ENCODE assay signal across 12 cellular contexts in the genomic region with DNA sequence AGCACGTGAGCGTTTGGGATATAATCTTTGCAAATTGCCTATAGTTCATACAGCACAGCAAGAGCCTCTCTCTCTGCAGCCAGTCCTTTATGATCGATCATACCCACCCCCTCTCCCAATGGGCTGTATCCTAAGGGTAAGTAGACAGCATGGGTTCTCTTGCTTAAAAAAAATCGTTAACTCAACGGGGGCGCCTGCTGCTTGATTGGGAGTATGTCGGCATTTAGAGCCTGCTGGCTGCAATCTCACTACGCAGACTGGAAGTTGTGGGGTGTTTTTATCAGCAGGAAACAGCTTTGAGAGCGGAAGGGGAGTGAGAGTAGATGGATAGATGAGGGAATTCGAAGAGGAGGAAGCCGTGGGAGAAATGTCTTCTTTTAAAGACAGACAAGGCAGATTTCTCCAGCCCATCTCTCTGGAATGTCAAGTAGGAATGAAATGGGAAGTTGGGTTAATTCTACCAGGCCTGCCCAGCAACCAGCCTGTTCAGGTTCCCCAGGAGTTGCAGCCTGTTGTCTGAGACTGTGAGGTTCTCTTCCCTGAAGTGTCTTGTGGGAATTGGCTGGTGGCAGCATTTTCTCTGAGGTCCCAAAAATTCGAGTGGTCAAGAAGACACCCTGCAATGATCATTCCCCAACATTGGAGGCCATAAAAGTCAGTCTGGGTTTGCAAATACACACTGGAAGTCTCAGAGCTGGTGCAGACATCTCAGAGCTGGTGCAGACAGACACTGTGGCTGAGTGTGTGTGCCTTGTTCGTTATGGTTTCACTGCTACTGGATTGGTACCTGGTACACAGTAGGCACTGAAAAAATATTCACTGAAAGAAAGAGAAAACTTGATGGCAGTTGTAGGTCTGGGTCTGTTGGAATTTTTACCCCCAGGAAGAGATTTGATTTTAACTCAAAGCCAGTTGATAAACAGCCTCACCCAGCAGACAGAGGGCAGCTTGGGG.
DNase-seq lines count a peak whose midpoint lies in the region; ATAC-seq and TF ChIP-seq lines count a peak whose summit lies in the region.
"Had no signal": no experiment of that assay in that cellular context is flagged by ENCODE, and none has a peak within 500 bp of the region (broad histone marks: within the 10 kb centered on the region; RNA-seq: fewer than 3 reads in every experiment).

No MANE protein-coding gene starts in this region.

- no peaks in the 10 kb centered on the region for H3K36me3 ChIP-seq in endodermal cell (ENCODE audit: control insufficient read depth, insufficient read depth, low read length)
- no peaks in the 10 kb centered on the region for H3K36me3 ChIP-seq in smooth muscle cell (ENCODE audit: low read depth)

- H3K79me2 ChIP-seq in smooth muscle cell (ENCODE audit: low read depth), result no peaks in the 10 kb centered on the region

- H3K4me3 Mint-ChIP-seq in activated T-cell treated with anti-CD3 and anti-CD28 coated beads, Interleukin-2, amount 50 U/mL, for 72 hours, result peak overlapping the region; percentile 25 to 48
- H3K4me3 Mint-ChIP-seq in activated T-cell treated with anti-CD3 and anti-CD28 coated beads, Interleukin-2, amount 50 U/mL, for 4 hours, result no peak overlapping the region
- no peak overlapping the region for H3K4me3 Mint-ChIP-seq in endodermal cell
- H3K4me3 Mint-ChIP-seq: activated T-helper 1 cell treated with anti-CD3 and anti-CD28 coated beads, Interleukin-12 subunit alpha, Interleukin-12 subunit beta, Interleukin-2, Interleukin-4 antibody, amounts not matched to agents 30 ng/mL and 10 ng/mL and 1 ng/mL, durations not matched to agents 14 hours and 24 hours and 36 hours had no signal

- WGBS in endodermal cell (ENCODE audit: insufficient coverage in 1 of 2, insufficient read length in 1 of 2), 2 experiments, result 66 to 74% methylated on average over 4 to 13 of the region's 13 CpGs
- 50% methylated on average over 13 of the region's 13 CpGs for WGBS in smooth muscle cell (ENCODE audit: low lambda C conversion rate)

- H3K36me3 Mint-ChIP-seq in activated T-cell treated with anti-CD3 and anti-CD28 coated beads, Interleukin-2, amount 50 U/mL, for 72 hours (ENCODE audit: insufficient read depth in 2 of 2), result peaks cover 0 to 7% of the 10 kb centered on the region in 2 donors
- peaks cover 5% of the 10 kb centered on the region for H3K36me3 Mint-ChIP-seq in activated T-cell treated with anti-CD3 and anti-CD28 coated beads, Interleukin-2, amount 50 U/mL, for 4 hours (ENCODE audit: insufficient read depth)
- no peaks in the 10 kb centered on the region for H3K36me3 Mint-ChIP-seq in endodermal cell (ENCODE audit: low read depth)

- H3K4me3 ChIP-seq in endodermal cell (ENCODE audit: low read length), result no peak overlapping the region
- H3K4me3 ChIP-seq in smooth muscle cell, result no peak overlapping the region

- H3K27me3 Mint-ChIP-seq in activated T-cell treated with anti-CD3 and anti-CD28 coated beads, Interleukin-2, amount 50 U/mL, for 72 hours (ENCODE audit: low read depth), result no peaks in the 10 kb centered on the region
- H3K27me3 Mint-ChIP-seq in activated T-cell treated with anti-CD3 and anti-CD28 coated beads, Interleukin-2, amount 50 U/mL, for 4 hours (ENCODE audit: low read depth), result no peaks in the 10 kb centered on the region
- H3K27me3 Mint-ChIP-seq in endodermal cell (ENCODE audit: insufficient read depth), result peaks cover 4% of the 10 kb centered on the region

- H3K4me1 Mint-ChIP-seq in activated T-cell treated with anti-CD3 and anti-CD28 coated beads, Interleukin-2, amount 50 U/mL, for 72 hours (ENCODE audit: low read depth), result peaks cover 71% of the 10 kb centered on the region
- H3K4me1 Mint-ChIP-seq in activated T-cell treated with anti-CD3 and anti-CD28 coated beads, Interleukin-2, amount 50 U/mL, for 4 hours (ENCODE audit: low read depth), result peaks cover 70% of the 10 kb centered on the region
- peaks cover 13% of the 10 kb centered on the region for H3K4me1 Mint-ChIP-seq in endodermal cell

- no peaks in the 10 kb centered on the region for H3K9me3 Mint-ChIP-seq in activated T-cell treated with anti-CD3 and anti-CD28 coated beads, Interleukin-2, amount 50 U/mL, for 72 hours
- no peaks in the 10 kb centered on the region for H3K9me3 Mint-ChIP-seq in activated T-cell treated with anti-CD3 and anti-CD28 coated beads, Interleukin-2, amount 50 U/mL, for 4 hours
- no peaks in the 10 kb centered on the region for H3K9me3 Mint-ChIP-seq in endodermal cell
- H3K9me3 Mint-ChIP-seq: activated T-helper 1 cell treated with anti-CD3 and anti-CD28 coated beads, Interleukin-12 subunit alpha, Interleukin-12 subunit beta, Interleukin-2, Interleukin-4 antibody, amounts not matched to agents 30 ng/mL and 10 ng/mL and 1 ng/mL, durations not matched to agents 14 hours and 24 hours and 36 hours had no signal

- H3K9me3 ChIP-seq in endodermal cell (ENCODE audit: control insufficient read depth, low read length) (no peaks in the 10 kb centered on the region), smooth muscle cell (replicated peaks; ENCODE audit: low read depth) (no peaks in the 10 kb centered on the region)

- H3K27ac ChIP-seq in endodermal cell (ENCODE audit: low read depth, low read length) (no peak overlapping the region), smooth muscle cell (ENCODE audit: low read depth) (no peak overlapping the region)

- DNase-seq in activated T-cell treated with anti-CD3 and anti-CD28 coated beads, Interleukin-2, amount 50 U/mL, for 72 hours, result no peak
- no peak for DNase-seq in activated T-cell treated with anti-CD3 and anti-CD28 coated beads, Interleukin-2, amount 50 U/mL, for 4 hours
- DNase-seq in OCI-M2 (lab: John Stamatoyannopoulos, UW; ENCODE audit: unreplicated experiment) (peak; percentile 73), endodermal cell (peak; percentile 65), smooth muscle cell (lab: John Stamatoyannopoulos, UW; ENCODE audit: unreplicated experiment) (no peak), NCI-H526 treated with DMSO at 0.1 percent for 48 hours (lab: John Stamatoyannopoulos, UW) (no peak), NCI-H1694 (lab: John Stamatoyannopoulos, UW) (no peak), NCI-H2029 treated with DMSO at 0.1 percent for 48 hours (lab: John Stamatoyannopoulos, UW) (no peak)
- DNase-seq: kidney; NCI-H2081 treated with DMSO at 0.1 percent for 48 hours; stimulated activated CD4-positive, alpha-beta T cell treated with anti-CD3 and anti-CD28 coated beads, Interleukin-4, amount 100 ng/mL, for 1 hour had no signal

- peak overlapping the region; percentile 16 for H3K27ac Mint-ChIP-seq in activated T-cell treated with anti-CD3 and anti-CD28 coated beads, Interleukin-2, amount 50 U/mL, for 72 hours
- no peak overlapping the region for H3K27ac Mint-ChIP-seq in endodermal cell
- H3K27ac Mint-ChIP-seq: activated T-helper 1 cell treated with anti-CD3 and anti-CD28 coated beads, Interleukin-12 subunit alpha, Interleukin-12 subunit beta, Interleukin-2, Interleukin-4 antibody, amounts not matched to agents 30 ng/mL and 10 ng/mL and 1 ng/mL, durations not matched to agents 14 hours and 24 hours and 36 hours had no signal

- H3K9ac ChIP-seq in endodermal cell (ENCODE audit: extremely low read depth, low read length, poor library complexity, severe bottlenecking) (no peak overlapping the region), smooth muscle cell (ENCODE audit: low read depth) (no peak overlapping the region)

- no peaks in the 10 kb centered on the region for H3K27me3 ChIP-seq in endodermal cell (ENCODE audit: control insufficient read depth, insufficient read depth, low read length, poor library complexity, severe bottlenecking)
- peaks cover under 1% of the 10 kb centered on the region for H3K27me3 ChIP-seq in smooth muscle cell (ENCODE audit: low read depth)

- ATAC-seq in activated T-cell treated with anti-CD3 and anti-CD28 coated beads, Interleukin-2, amount 50 U/mL, for 72 hours (replicated peaks in 1 of 2), result no peak
- no peak for ATAC-seq in activated T-cell treated with anti-CD3 and anti-CD28 coated beads, Interleukin-2, amount 50 U/mL, for 4 hours

- peak overlapping the region; percentile 48 for H3K4me2 ChIP-seq in smooth muscle cell

- H3K4me1 ChIP-seq in endodermal cell (ENCODE audit: control insufficient read depth, insufficient read depth, low read length), result no peaks in the 10 kb centered on the region
- peaks cover 16% of the 10 kb centered on the region for H3K4me1 ChIP-seq in smooth muscle cell (ENCODE audit: low read depth)

- H2AFZ ChIP-seq in smooth muscle cell (ENCODE audit: low read depth), result peak overlapping the region; percentile 77

- H3F3A ChIP-seq in smooth muscle cell (ENCODE audit: low read depth), result peaks cover 9% of the 10 kb centered on the region

- TF ChIP-seq CTCF in endodermal cell (conservative IDR thresholded peaks at IDR 0.05), result no peak
- no peak for TF ChIP-seq CTCF in smooth muscle cell (IDR thresholded peaks at IDR 0.05; ENCODE audit: borderline replicate concordance, insufficient read depth, poor library complexity, severe bottlenecking)

- no peaks in the 10 kb centered on the region for H4K20me1 ChIP-seq in smooth muscle cell (ENCODE audit: low read depth)

Comparison
In these comparisons a context has a peak if more than half of its experiments do, and no peak if none do; other contexts are left out.
1. H3K4me3 Mint-ChIP-seq: peak in activated T-cell treated with anti-CD3 and anti-CD28 coated beads, Interleukin-2, amount 50 U/mL, for 72 hours (2 of 2); none in activated T-cell treated with anti-CD3 and anti-CD28 coated beads, Interleukin-2, amount 50 U/mL, for 4 hours (single experiment) and endodermal cell (single experiment).
2. DNase-seq: peak in OCI-M2 (single experiment) and endodermal cell (single experiment); none in activated T-cell treated with anti-CD3 and anti-CD28 coated beads, Interleukin-2, amount 50 U/mL, for 72 hours (0 of 2), activated T-cell treated with anti-CD3 and anti-CD28 coated beads, Interleukin-2, amount 50 U/mL, for 4 hours (single experiment), smooth muscle cell (single experiment), NCI-H526 treated with DMSO at 0.1 percent for 48 hours (single experiment), NCI-H1694 (single experiment) and NCI-H2029 treated with DMSO at 0.1 percent for 48 hours (single experiment).